Comparison of ENCODE assay signal across 8 cellular contexts in genomic region chr13:110137677-110138008, GRCh38.
DNase-seq lines count a peak whose midpoint lies in the region; ATAC-seq and TF ChIP-seq lines count a peak whose summit lies in the region.

No MANE protein-coding gene starts in this region.

- POLR2A ChIA-PET in activated CD8-positive, alpha-beta T cell treated with anti-CD3 and anti-CD28 coated beads for 36 hours (lab: Charles Lee), result no interaction called here

- peaks cover 39% of the 10 kb centered on the region for H3K27me3 Mint-ChIP-seq in activated CD8-positive, alpha-beta T cell treated with anti-CD3 and anti-CD28 coated beads for 36 hours

- TF ChIP-seq CTCF in GM12873 (IDR thresholded peaks at IDR 0.05; ENCODE audit: insufficient read depth, low read depth, low read length, missing control alignments), result peak; percentile 52
- no peak for TF ChIP-seq CTCF in activated CD8-positive, alpha-beta T cell treated with anti-CD3 and anti-CD28 coated beads for 36 hours (IDR thresholded peaks at IDR 0.05)

- H3K27ac Mint-ChIP-seq in activated CD8-positive, alpha-beta T cell treated with anti-CD3 and anti-CD28 coated beads for 36 hours, result peak overlapping the region; percentile 73

- H3K9me3 Mint-ChIP-seq in activated CD8-positive, alpha-beta T cell treated with anti-CD3 and anti-CD28 coated beads for 36 hours, result peaks cover 4% of the 10 kb centered on the region

- intact Hi-C loops in activated CD8-positive, alpha-beta T cell treated with anti-CD3 and anti-CD28 coated beads for 36 hours (cut with micrococcal nuclease), result no loop called here
- intact Hi-C loops in head of caudate nucleus (cut with DNase I), result no loop called here

- H3K36me3 Mint-ChIP-seq in activated CD8-positive, alpha-beta T cell treated with anti-CD3 and anti-CD28 coated beads for 36 hours (ENCODE audit: low read depth), result no peaks in the 10 kb centered on the region

- H3K4me1 Mint-ChIP-seq in activated CD8-positive, alpha-beta T cell treated with anti-CD3 and anti-CD28 coated beads for 36 hours (ENCODE audit: low read depth), result peaks cover 10% of the 10 kb centered on the region

- CTCF ChIA-PET in activated CD8-positive, alpha-beta T cell treated with anti-CD3 and anti-CD28 coated beads for 36 hours (lab: Charles Lee), result no interaction called here

- peak overlapping the region; percentile 66 for H3K4me3 Mint-ChIP-seq in activated CD8-positive, alpha-beta T cell treated with anti-CD3 and anti-CD28 coated beads for 36 hours

- ATAC-seq in HG02610 (IDR thresholded peaks at IDR 0.05; ENCODE audit: unreplicated experiment), result peak; percentile 71
- ATAC-seq in activated CD8-positive, alpha-beta T cell treated with anti-CD3 and anti-CD28 coated beads for 36 hours, result peak; percentile 68

- peak; percentile 77 for DNase-seq in A172 (ENCODE audit: low spot score)
- peak; percentile 87 for DNase-seq in NCI-H1105 treated with DMSO at 0.1 percent for 48 hours (lab: John Stamatoyannopoulos, UW)
- DNase-seq in activated CD8-positive, alpha-beta T cell treated with anti-CD3 and anti-CD28 coated beads for 36 hours, result peak; percentile 58
- DNase-seq in head of caudate nucleus, result peak in 23 of 42 donors; percentile 23 to 61 (median 44)
- peak; percentile 32 for DNase-seq in pons (ENCODE audit: low spot score)
- no peak for DNase-seq in activated gamma-delta T cell (lab: John Stamatoyannopoulos, UW)
